In genomic region chr10:3926675-3927525, GRCh38 we compare ENCODE assay signal across 1 cellular context.
TF ChIP-seq lines count a peak whose summit lies in the region.

No MANE protein-coding gene starts in this region.

TF ChIP-seq in K562, 482 proteins besides CTCF, POLR2A, EP300 and RAD21 (continues in another document):
- TF ChIP-seq, protein P1, sequence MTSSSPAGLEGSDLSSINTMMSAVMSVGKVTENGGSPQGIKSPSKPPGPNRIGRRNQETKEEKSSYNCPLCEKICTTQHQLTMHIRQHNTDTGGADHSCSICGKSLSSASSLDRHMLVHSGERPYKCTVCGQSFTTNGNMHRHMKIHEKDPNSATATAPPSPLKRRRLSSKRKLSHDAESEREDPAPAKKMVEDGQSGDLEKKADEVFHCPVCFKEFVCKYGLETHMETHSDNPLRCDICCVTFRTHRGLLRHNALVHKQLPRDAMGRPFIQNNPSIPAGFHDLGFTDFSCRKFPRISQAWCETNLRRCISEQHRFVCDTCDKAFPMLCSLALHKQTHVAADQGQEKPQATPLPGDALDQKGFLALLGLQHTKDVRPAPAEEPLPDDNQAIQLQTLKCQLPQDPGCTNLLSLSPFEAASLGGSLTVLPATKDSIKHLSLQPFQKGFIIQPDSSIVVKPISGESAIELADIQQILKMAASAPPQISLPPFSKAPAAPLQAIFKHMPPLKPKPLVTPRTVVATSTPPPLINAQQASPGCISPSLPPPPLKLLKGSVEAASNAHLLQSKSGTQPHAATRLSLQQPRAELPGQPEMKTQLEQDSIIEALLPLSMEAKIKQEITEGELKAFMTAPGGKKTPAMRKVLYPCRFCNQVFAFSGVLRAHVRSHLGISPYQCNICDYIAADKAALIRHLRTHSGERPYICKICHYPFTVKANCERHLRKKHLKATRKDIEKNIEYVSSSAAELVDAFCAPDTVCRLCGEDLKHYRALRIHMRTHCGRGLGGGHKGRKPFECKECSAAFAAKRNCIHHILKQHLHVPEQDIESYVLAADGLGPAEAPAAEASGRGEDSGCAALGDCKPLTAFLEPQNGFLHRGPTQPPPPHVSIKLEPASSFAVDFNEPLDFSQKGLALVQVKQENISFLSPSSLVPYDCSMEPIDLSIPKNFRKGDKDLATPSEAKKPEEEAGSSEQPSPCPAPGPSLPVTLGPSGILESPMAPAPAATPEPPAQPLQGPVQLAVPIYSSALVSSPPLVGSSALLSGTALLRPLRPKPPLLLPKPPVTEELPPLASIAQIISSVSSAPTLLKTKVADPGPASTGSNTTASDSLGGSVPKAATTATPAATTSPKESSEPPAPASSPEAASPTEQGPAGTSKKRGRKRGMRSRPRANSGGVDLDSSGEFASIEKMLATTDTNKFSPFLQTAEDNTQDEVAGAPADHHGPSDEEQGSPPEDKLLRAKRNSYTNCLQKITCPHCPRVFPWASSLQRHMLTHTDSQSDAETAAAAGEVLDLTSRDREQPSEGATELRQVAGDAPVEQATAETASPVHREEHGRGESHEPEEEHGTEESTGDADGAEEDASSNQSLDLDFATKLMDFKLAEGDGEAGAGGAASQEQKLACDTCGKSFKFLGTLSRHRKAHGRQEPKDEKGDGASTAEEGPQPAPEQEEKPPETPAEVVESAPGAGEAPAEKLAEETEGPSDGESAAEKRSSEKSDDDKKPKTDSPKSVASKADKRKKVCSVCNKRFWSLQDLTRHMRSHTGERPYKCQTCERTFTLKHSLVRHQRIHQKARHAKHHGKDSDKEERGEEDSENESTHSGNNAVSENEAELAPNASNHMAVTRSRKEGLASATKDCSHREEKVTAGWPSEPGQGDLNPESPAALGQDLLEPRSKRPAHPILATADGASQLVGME (CRISPR knock-in tag; IDR thresholded peaks at IDR 0.05): no peak
- TF ChIP-seq TOE1 (IDR thresholded peaks at IDR 0.05; ENCODE audit: borderline replicate concordance): 0 out of 2 replicates have a peak, but pooled peaks have one; percentile 7
- no peak for TF ChIP-seq TOE1 (CRISPR knock-in tag; IDR thresholded peaks at IDR 0.05; ENCODE audit: borderline replicate concordance, low read depth)
- peak; percentile 97 for TF ChIP-seq ATF3 (IDR thresholded peaks at IDR 0.05)
- TF ChIP-seq ATF3 (CRISPR knock-in tag; conservative IDR thresholded peaks at IDR 0.05): no peak
- peak; percentile 85 for TF ChIP-seq SMARCE1 (IDR thresholded peaks at IDR 0.05)
- TF ChIP-seq POLR2B (IDR thresholded peaks at IDR 0.05; ENCODE audit: low read depth, partially characterized antibody): no peak
- no peak for TF ChIP-seq DDX20 (tag; IDR thresholded peaks at IDR 0.05; ENCODE audit: low read depth)
- TF ChIP-seq PML (IDR thresholded peaks at IDR 0.05; ENCODE audit: low read length): peak; percentile 61; the same call in 1 of the 2 replicates
- TF ChIP-seq BRD9 (IDR thresholded peaks at IDR 0.05; ENCODE audit: low read depth, partially characterized antibody): peak; percentile 78
- TF ChIP-seq MAX (CRISPR knock-in tag; IDR thresholded peaks at IDR 0.05): no peak
- peak; percentile 50; the same call in 1 of the 2 replicates for TF ChIP-seq JUN (IDR thresholded peaks at IDR 0.05; ENCODE audit: borderline replicate concordance, low read depth, low read length)
- TF ChIP-seq JUN (CRISPR knock-in tag; IDR thresholded peaks at IDR 0.05; ENCODE audit: borderline replicate concordance): no peak
- TF ChIP-seq PRDM10 (IDR thresholded peaks at IDR 0.05; ENCODE audit: partially characterized antibody): no peak
- TF ChIP-seq CREB5 (CRISPR knock-in tag; IDR thresholded peaks at IDR 0.05): no peak
- peak; percentile 88 for TF ChIP-seq TEAD4 (IDR thresholded peaks at IDR 0.05; ENCODE audit: low read length)
- TF ChIP-seq TEAD4 (CRISPR knock-in tag; IDR thresholded peaks at IDR 0.05; ENCODE audit: borderline replicate concordance): no peak
- peak; percentile 96 for TF ChIP-seq HDAC2 (IDR thresholded peaks at IDR 0.05)
- peak; percentile 60 for TF ChIP-seq NFIC (IDR thresholded peaks at IDR 0.05)
- TF ChIP-seq E2F1 (CRISPR knock-in tag; IDR thresholded peaks at IDR 0.05): no peak
- TF ChIP-seq CXXC5 (CRISPR knock-in tag; IDR thresholded peaks at IDR 0.05): peak; percentile 55
- TF ChIP-seq RCOR1 (IDR thresholded peaks at IDR 0.05; ENCODE audit: borderline replicate concordance in 1 of 2, low read depth in 2 of 2, low read length in 2 of 2): peak; percentile 78 to 94
- no peak for TF ChIP-seq HIVEP1 (CRISPR knock-in tag; IDR thresholded peaks at IDR 0.05)
- 0 out of 2 replicates have a peak, but pooled peaks have one; percentile 62 for TF ChIP-seq CC2D1A (IDR thresholded peaks at IDR 0.05)
- TF ChIP-seq, protein P2, sequence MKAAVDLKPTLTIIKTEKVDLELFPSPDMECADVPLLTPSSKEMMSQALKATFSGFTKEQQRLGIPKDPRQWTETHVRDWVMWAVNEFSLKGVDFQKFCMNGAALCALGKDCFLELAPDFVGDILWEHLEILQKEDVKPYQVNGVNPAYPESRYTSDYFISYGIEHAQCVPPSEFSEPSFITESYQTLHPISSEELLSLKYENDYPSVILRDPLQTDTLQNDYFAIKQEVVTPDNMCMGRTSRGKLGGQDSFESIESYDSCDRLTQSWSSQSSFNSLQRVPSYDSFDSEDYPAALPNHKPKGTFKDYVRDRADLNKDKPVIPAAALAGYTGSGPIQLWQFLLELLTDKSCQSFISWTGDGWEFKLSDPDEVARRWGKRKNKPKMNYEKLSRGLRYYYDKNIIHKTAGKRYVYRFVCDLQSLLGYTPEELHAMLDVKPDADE (conservative IDR thresholded peaks at IDR 0.05; ENCODE audit: control insufficient read depth, low read depth, low read length): no peak
- 0 out of 2 replicates have a peak, but pooled peaks have one; percentile 48 for TF ChIP-seq FOXJ2 (tag; IDR thresholded peaks at IDR 0.05)
- peak in 1 of 2 experiments; percentile 80; a peak in 2 of 4 replicates for TF ChIP-seq MAZ (CRISPR knock-in tag; conservative IDR thresholded peaks at IDR 0.05 in 1 of 2, IDR thresholded peaks at IDR 0.05 in 1 of 2)
- TF ChIP-seq MYBL2 (IDR thresholded peaks at IDR 0.05; ENCODE audit: low read depth): peak; percentile 81
- no peak for TF ChIP-seq MYBL2 (CRISPR knock-in tag; IDR thresholded peaks at IDR 0.05; ENCODE audit: borderline replicate concordance)
- TF ChIP-seq STAT5B (CRISPR knock-in tag; IDR thresholded peaks at IDR 0.05): 0 out of 2 replicates have a peak, but pooled peaks have one; percentile 21
- peak; percentile 42; the same call in 1 of the 2 replicates for TF ChIP-seq EGR1 (conservative IDR thresholded peaks at IDR 0.05)
- peak; percentile 84; the same call in 1 of the 2 replicates for TF ChIP-seq ARID3A (IDR thresholded peaks at IDR 0.05; ENCODE audit: borderline replicate concordance, low read depth, low read length)
- TF ChIP-seq NR4A1 (CRISPR knock-in tag; IDR thresholded peaks at IDR 0.05): no peak
- 0 out of 2 replicates have a peak, but pooled peaks have one; percentile 2 for TF ChIP-seq NR4A1 (tag; IDR thresholded peaks at IDR 0.05)
- TF ChIP-seq KDM1A (IDR thresholded peaks at IDR 0.05): peak; percentile 94 to 95
- TF ChIP-seq TEAD1 (CRISPR knock-in tag; IDR thresholded peaks at IDR 0.05): peak; percentile 9 to 71; a peak in 1 of 4 replicates
- TF ChIP-seq CTBP1 (IDR thresholded peaks at IDR 0.05; ENCODE audit: borderline replicate concordance): peak; percentile 71
- TF ChIP-seq RBFOX2 (IDR thresholded peaks at IDR 0.05; ENCODE audit: low read depth, low read length): peak; percentile 52
- TF ChIP-seq HDAC3 (IDR thresholded peaks at IDR 0.05; ENCODE audit: borderline replicate concordance, partially characterized antibody): peak; percentile 91
- TF ChIP-seq RFX7 (CRISPR knock-in tag; IDR thresholded peaks at IDR 0.05): no peak
- 0 out of 2 replicates have a peak, but pooled peaks have one; percentile 27 for TF ChIP-seq ZNF24 (IDR thresholded peaks at IDR 0.05)
- peak; percentile 92 for TF ChIP-seq CBFA2T3 (IDR thresholded peaks at IDR 0.05)
- TF ChIP-seq SMAD4 (CRISPR knock-in tag; conservative IDR thresholded peaks at IDR 0.05): peak; percentile 73
- TF ChIP-seq MTA1 (IDR thresholded peaks at IDR 0.05; ENCODE audit: borderline replicate concordance): 0 out of 2 replicates have a peak, but pooled peaks have one; percentile 40
- TF ChIP-seq NFE2L1 (tag; IDR thresholded peaks at IDR 0.05; ENCODE audit: borderline replicate concordance, low read depth): no peak
- peak; percentile 83 for TF ChIP-seq LEF1 (IDR thresholded peaks at IDR 0.05)
- peak; percentile 90 for TF ChIP-seq TCF3 (CRISPR knock-in tag; IDR thresholded peaks at IDR 0.05)
- TF ChIP-seq ERF (CRISPR knock-in tag; IDR thresholded peaks at IDR 0.05): no peak
